ENCODE assay signal across 12 cellular contexts in genomic region chr9:15529566-15530324, GRCh38. TPM values are rescaled to one million over a fixed set of nuclear protein-coding genes. Genes with fewer than 3 reads are reported as not detected.
DNase-seq lines count a peak whose midpoint lies in the region; ATAC-seq and TF ChIP-seq lines count a peak whose summit lies in the region.
"Had no signal": no experiment of that assay in that cellular context is flagged by ENCODE, and none has a peak within 500 bp of the region (broad histone marks: within the 10 kb centered on the region; RNA-seq: fewer than 3 reads in every experiment).

No MANE protein-coding gene starts in this region.

- H3K27ac ChIP-seq in naive thymus-derived CD4-positive, alpha-beta T cell (ENCODE audit: low read depth, low read length): no peak overlapping the region
- no peak overlapping the region for H3K27ac ChIP-seq in gastrocnemius medialis
- H3K27ac ChIP-seq: SJCRH30, skin epidermis had no signal

- POLR2A ChIA-PET in naive thymus-derived CD4-positive, alpha-beta T cell (lab: Charles Lee): interaction anchor here (1.0 kb wide), 1 partner anchor 18 kb away, joined by 4 read pairs; the partner anchor contains the start of gene PSIP1

- in situ Hi-C loops in gastrocnemius medialis (cut with MboI; ENCODE audit: low sequenced_read_pairs in 4 of 4): no loop called here

- H3K36me3 Mint-ChIP-seq in naive thymus-derived CD4-positive, alpha-beta T cell: no peaks in the 10 kb centered on the region

- intact Hi-C loops in naive thymus-derived CD4-positive, alpha-beta T cell (cut with micrococcal nuclease): no loop called here
- intact Hi-C loops in gastrocnemius medialis (cut with DNase I; ENCODE audit: low total_unique reads): no loop called here

- H3K4me3 Mint-ChIP-seq in naive thymus-derived CD4-positive, alpha-beta T cell: no peak overlapping the region

- H3K4me1 Mint-ChIP-seq in naive thymus-derived CD4-positive, alpha-beta T cell: peaks cover 0 to 18% (median 7%) of the 10 kb centered on the region in 7 donors

- TF ChIP-seq POLR2A in erythroblast (IDR thresholded peaks at IDR 0.05; ENCODE audit: low read length) (no peak), gastrocnemius medialis (IDR thresholded peaks at IDR 0.05) (no peak)

- H3K36me3 ChIP-seq in naive thymus-derived CD4-positive, alpha-beta T cell (ENCODE audit: control insufficient read depth in 2 of 3, insufficient read depth in 3 of 3, low read length in 3 of 3): no peaks in the 10 kb centered on the region
- H3K36me3 ChIP-seq in gastrocnemius medialis: no peaks in the 10 kb centered on the region
- H3K36me3 ChIP-seq: SJCRH30 had no signal

- H3K4me1 ChIP-seq in naive thymus-derived CD4-positive, alpha-beta T cell (ENCODE audit: control insufficient read depth in 2 of 2, insufficient read depth in 2 of 2, low read length in 2 of 2): no peaks in the 10 kb centered on the region
- no peaks in the 10 kb centered on the region for H3K4me1 ChIP-seq in gastrocnemius medialis
- H3K4me1 ChIP-seq: SJCRH30 had no signal

- H3K9me3 Mint-ChIP-seq in naive thymus-derived CD4-positive, alpha-beta T cell: no peaks in the 10 kb centered on the region

- CTCF ChIA-PET in naive thymus-derived CD4-positive, alpha-beta T cell (lab: Charles Lee): interaction anchor here (0.8 to 1.0 kb wide), 2 partner anchors 49 to 64 kb away, joined by 3 read pairs; no protein-coding TSS in a partner anchor

- TF ChIP-seq CTCF in gastrocnemius medialis (IDR thresholded peaks at IDR 0.05 in 4 of 5, conservative IDR thresholded peaks at IDR 0.05 in 1 of 5): no peak

- no peak overlapping the region for H3K27ac Mint-ChIP-seq in naive thymus-derived CD4-positive, alpha-beta T cell

- ATAC-seq in GM18517 (IDR thresholded peaks at IDR 0.05; ENCODE audit: unreplicated experiment): peak; percentile 88
- ATAC-seq in GM21360 (IDR thresholded peaks at IDR 0.05; ENCODE audit: unreplicated experiment): peak; percentile 81
- peak; percentile 72 for ATAC-seq in HG02970 (IDR thresholded peaks at IDR 0.05; ENCODE audit: low FRiP score, unreplicated experiment)
- ATAC-seq in naive thymus-derived CD4-positive, alpha-beta T cell: no peak
- no peak for ATAC-seq in gastrocnemius medialis

- DNase-seq in LHCN-M2 (ENCODE audit: low read depth): peak; percentile 5
- DNase-seq in erythroblast (lab: John Stamatoyannopoulos, UW): no peak
- DNase-seq in naive thymus-derived CD4-positive, alpha-beta T cell: no peak
- no peak for DNase-seq in stimulated activated naive CD4-positive, alpha-beta T cell (lab: John Stamatoyannopoulos, UW)
- DNase-seq in gastrocnemius medialis: no peak
- DNase-seq: C1 segment of cervical spinal cord, NCI-H2227 treated with DMSO at 0.1 percent for 48 hours, SJCRH30 had no signal

- peaks cover 0 to 7% (median 0%) of the 10 kb centered on the region in 5 donors for H3K27me3 Mint-ChIP-seq in naive thymus-derived CD4-positive, alpha-beta T cell

- H3K27me3 ChIP-seq in naive thymus-derived CD4-positive, alpha-beta T cell (ENCODE audit: control insufficient read depth in 2 of 2, insufficient read depth in 2 of 2, low read length in 2 of 2): no peaks in the 10 kb centered on the region
- no peaks in the 10 kb centered on the region for H3K27me3 ChIP-seq in gastrocnemius medialis
- H3K27me3 ChIP-seq: SJCRH30 had no signal

- no peak overlapping the region for H3K4me3 ChIP-seq in naive thymus-derived CD4-positive, alpha-beta T cell (ENCODE audit: low read length)
- no peak overlapping the region for H3K4me3 ChIP-seq in gastrocnemius medialis
- H3K4me3 ChIP-seq: SJCRH30, skin epidermis had no signal

- H3K9me3 ChIP-seq in naive thymus-derived CD4-positive, alpha-beta T cell (ENCODE audit: control insufficient read depth in 2 of 3, low read length in 3 of 3): no peaks in the 10 kb centered on the region
- H3K9me3 ChIP-seq in gastrocnemius medialis: no peaks in the 10 kb centered on the region
- H3K9me3 ChIP-seq: SJCRH30 had no signal

RNA-seq across cellular contexts. Expression of gene PSIP1, which starts 19.0 kb away (rescaled TPM):
- 50.5 and 57.9 TPM in 2 replicates for total RNA-seq in LHCN-M2 (2014; rRNA removed)
- polyA plus RNA-seq in LHCN-M2 (2012): 20.2 TPM
- total RNA-seq in naive thymus-derived CD4-positive, alpha-beta T cell: 100 to 1,000 TPM in 4 of 5 experiments, 10 to 100 TPM in 1; 97.8 to 213 (median 120) TPM
- polyA plus RNA-seq in naive thymus-derived CD4-positive, alpha-beta T cell: 100 to 1,000 TPM; 139 to 155 TPM
- total RNA-seq in gastrocnemius medialis: 10 to 100 TPM; 11.7 to 21.3 (median 12.5) TPM

RNA-seq across cellular contexts. Expression of gene CCDC171, which starts 23.1 kb away (rescaled TPM):
- total RNA-seq in LHCN-M2 (2014; rRNA removed) (1.7 and 1.9 TPM in 2 replicates), gastrocnemius medialis (1 to 10 TPM in 3 of 4 donors, under 1 TPM in 1; 0.61 to 1.7 (median 1.3) TPM)
- polyA plus RNA-seq in LHCN-M2 (2012): 0.33 TPM
- 1 to 10 TPM in 4 of 5 experiments, under 1 TPM in 1; 0.77 to 3.7 (median 2.7) TPM for total RNA-seq in naive thymus-derived CD4-positive, alpha-beta T cell
- polyA plus RNA-seq in naive thymus-derived CD4-positive, alpha-beta T cell: under 1 TPM; 0.19 to 0.29 TPM

Comparison
In these comparisons a context has a peak if more than half of its experiments do, and no peak if none do; other contexts are left out.
1. ATAC-seq: peak in GM18517 (single experiment), GM21360 (single experiment) and HG02970 (single experiment); none in naive thymus-derived CD4-positive, alpha-beta T cell (single experiment) and gastrocnemius medialis (0 of 2).